ENCODE assay signal across 9 cellular contexts in the genomic region with DNA sequence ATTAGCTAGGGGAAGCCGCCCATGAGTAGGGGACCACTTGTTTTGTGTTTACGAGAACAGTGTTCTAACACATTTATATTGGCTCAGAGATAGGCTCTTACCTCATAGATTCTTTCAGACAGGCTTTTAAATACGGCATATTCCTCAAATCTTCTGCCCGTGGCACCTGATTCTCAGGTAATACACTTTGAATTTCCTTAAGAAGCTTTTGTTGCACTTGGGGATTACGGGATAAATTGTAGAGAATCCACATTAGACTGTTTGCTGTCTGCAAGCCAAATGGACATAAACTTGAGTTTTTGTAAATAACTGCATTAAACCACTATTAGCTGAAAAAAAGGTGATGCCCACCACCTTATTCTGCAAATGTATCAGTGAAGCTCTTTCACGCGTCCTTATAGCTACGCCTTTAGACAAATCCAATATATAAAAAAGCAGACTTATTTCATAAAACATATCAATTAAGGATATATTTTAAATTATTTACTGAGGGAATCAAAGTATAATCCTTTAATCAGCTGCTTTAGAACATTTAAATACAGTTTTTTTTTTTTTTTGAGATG. TPM values are rescaled to one million over a fixed set of nuclear protein-coding genes. Genes with fewer than 3 reads are reported as not detected.
"Had no signal": no experiment of that assay in that cellular context is flagged by ENCODE, and none has a peak within 500 bp of the region (broad histone marks: within the 10 kb centered on the region; RNA-seq: fewer than 3 reads in every experiment).

No MANE protein-coding gene starts in this region.

- H3K27ac Mint-ChIP-seq: IgD-negative memory B cell had no signal

- H3K27ac ChIP-seq: HL-60, KMS-11 had no signal

- ATAC-seq: HepG2, K562 had no signal

- FAIRE-seq: HepG2, K562 had no signal

- DNase-seq: IMR-90, Karpas-422, KBM-7, KG1 had no signal

- H3K4me1 Mint-ChIP-seq: IgD-negative memory B cell had no signal

- H3K9ac ChIP-seq: KMS-11 had no signal

- H3K4me3 ChIP-seq: K562 had no signal

- H3K4me2 ChIP-seq: KMS-11 had no signal

- H3K4me3 Mint-ChIP-seq: IgD-negative memory B cell had no signal

- H3K9me3 Mint-ChIP-seq: IgD-negative memory B cell had no signal

RNA-seq across cellular contexts. Expression of a gene that starts 14.8 kb away (rescaled TPM):
- total RNA-seq: IMR-90, K562 had no signal
- polyA plus RNA-seq: IgD-negative memory B cell, IMR-90 had no signal
